Comparison of ENCODE assay signal across 1 cellular context in genomic region chr14:59028476-59029202, GRCh38.
TF ChIP-seq lines count a peak whose summit lies in the region.

No MANE protein-coding gene starts in this region.

TF ChIP-seq in HepG2, 621 proteins besides CTCF, POLR2A, EP300 and RAD21 (continued from another document):
- TF ChIP-seq, protein P1, sequence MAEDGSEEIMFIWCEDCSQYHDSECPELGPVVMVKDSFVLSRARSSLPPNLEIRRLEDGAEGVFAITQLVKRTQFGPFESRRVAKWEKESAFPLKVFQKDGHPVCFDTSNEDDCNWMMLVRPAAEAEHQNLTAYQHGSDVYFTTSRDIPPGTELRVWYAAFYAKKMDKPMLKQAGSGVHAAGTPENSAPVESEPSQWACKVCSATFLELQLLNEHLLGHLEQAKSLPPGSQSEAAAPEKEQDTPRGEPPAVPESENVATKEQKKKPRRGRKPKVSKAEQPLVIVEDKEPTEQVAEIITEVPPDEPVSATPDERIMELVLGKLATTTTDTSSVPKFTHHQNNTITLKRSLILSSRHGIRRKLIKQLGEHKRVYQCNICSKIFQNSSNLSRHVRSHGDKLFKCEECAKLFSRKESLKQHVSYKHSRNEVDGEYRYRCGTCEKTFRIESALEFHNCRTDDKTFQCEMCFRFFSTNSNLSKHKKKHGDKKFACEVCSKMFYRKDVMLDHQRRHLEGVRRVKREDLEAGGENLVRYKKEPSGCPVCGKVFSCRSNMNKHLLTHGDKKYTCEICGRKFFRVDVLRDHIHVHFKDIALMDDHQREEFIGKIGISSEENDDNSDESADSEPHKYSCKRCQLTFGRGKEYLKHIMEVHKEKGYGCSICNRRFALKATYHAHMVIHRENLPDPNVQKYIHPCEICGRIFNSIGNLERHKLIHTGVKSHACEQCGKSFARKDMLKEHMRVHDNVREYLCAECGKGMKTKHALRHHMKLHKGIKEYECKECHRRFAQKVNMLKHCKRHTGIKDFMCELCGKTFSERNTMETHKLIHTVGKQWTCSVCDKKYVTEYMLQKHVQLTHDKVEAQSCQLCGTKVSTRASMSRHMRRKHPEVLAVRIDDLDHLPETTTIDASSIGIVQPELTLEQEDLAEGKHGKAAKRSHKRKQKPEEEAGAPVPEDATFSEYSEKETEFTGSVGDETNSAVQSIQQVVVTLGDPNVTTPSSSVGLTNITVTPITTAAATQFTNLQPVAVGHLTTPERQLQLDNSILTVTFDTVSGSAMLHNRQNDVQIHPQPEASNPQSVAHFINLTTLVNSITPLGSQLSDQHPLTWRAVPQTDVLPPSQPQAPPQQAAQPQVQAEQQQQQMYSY (CRISPR knock-in tag; IDR thresholded peaks at IDR 0.05), result no peak
- TF ChIP-seq SMC3 (IDR thresholded peaks at IDR 0.05; ENCODE audit: low read length) (peak; percentile 88), ZBTB25 (CRISPR knock-in tag; IDR thresholded peaks at IDR 0.05) (0 out of 2 replicates have a peak, but pooled peaks have one; percentile 49), THAP9 (CRISPR knock-in tag; IDR thresholded peaks at IDR 0.05; ENCODE audit: borderline replicate concordance) (no peak), ZEB1 (IDR thresholded peaks at IDR 0.05; ENCODE audit: insufficient replicate concordance, low read depth) (no peak), ZMYM3 (CRISPR knock-in tag; IDR thresholded peaks at IDR 0.05) (no peak), POLR2G (IDR thresholded peaks at IDR 0.05; ENCODE audit: low read depth, low read length) (no peak), STAG1 (CRISPR knock-in tag; IDR thresholded peaks at IDR 0.05) (peak; percentile 93), ZNF891 (CRISPR knock-in tag; IDR thresholded peaks at IDR 0.05) (no peak), ASH2L (IDR thresholded peaks at IDR 0.05; ENCODE audit: insufficient read length, low read depth, low read length) (no peak), ZBTB14 (CRISPR knock-in tag; IDR thresholded peaks at IDR 0.05) (no peak), KLF13 (CRISPR knock-in tag; IDR thresholded peaks at IDR 0.05) (no peak), ZNF567 (CRISPR knock-in tag; IDR thresholded peaks at IDR 0.05; ENCODE audit: borderline replicate concordance) (no peak), SRSF9 (IDR thresholded peaks at IDR 0.05; ENCODE audit: borderline replicate concordance, insufficient read depth, low read depth, low read length, poor library complexity, severe bottlenecking) (no peak), RXRB (CRISPR knock-in tag; IDR thresholded peaks at IDR 0.05; ENCODE audit: borderline replicate concordance) (0 out of 2 replicates have a peak, but pooled peaks have one; percentile 16)
- TF ChIP-seq, protein P2, sequence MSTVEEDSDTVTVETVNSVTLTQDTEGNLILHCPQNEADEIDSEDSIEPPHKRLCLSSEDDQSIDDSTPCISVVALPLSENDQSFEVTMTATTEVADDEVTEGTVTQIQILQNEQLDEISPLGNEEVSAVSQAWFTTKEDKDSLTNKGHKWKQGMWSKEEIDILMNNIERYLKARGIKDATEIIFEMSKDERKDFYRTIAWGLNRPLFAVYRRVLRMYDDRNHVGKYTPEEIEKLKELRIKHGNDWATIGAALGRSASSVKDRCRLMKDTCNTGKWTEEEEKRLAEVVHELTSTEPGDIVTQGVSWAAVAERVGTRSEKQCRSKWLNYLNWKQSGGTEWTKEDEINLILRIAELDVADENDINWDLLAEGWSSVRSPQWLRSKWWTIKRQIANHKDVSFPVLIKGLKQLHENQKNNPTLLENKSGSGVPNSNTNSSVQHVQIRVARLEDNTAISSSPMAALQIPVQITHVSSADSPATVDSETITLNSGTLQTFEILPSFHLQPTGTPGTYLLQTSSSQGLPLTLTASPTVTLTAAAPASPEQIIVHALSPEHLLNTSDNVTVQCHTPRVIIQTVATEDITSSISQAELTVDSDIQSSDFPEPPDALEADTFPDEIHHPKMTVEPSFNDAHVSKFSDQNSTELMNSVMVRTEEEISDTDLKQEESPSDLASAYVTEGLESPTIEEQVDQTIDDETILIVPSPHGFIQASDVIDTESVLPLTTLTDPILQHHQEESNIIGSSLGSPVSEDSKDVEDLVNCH (CRISPR knock-in tag; IDR thresholded peaks at IDR 0.05), result no peak
